8 cellular contexts compared by ENCODE assay signal in the genomic region with DNA sequence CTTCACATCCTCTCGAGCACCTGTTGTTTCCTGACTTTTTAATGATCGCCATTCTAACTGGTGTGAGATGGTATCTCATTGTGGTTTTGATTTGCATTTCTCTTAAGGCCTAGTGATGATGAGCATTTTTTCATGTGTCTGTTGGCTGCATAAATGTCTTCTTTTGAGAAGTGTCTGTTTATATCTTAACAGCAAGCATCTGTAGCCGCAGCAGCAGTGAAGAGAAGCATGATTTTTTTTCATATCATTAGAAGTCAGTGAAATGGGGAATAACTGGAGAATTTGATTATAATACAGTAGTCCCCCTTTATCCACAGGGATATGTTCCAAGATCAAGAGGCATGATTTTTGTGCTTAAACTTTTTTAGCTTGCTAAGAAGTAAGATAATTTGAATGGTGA. TPM values are rescaled to one million over a fixed set of nuclear protein-coding genes. Genes with fewer than 3 reads are reported as not detected.
DNase-seq lines count a peak whose midpoint lies in the region; ATAC-seq and TF ChIP-seq lines count a peak whose summit lies in the region.
"Not testable (repeated sequence)": the region's sequence is repeated elsewhere in the genome, so short reads cannot be mapped to it uniquely, and the experiment has no call there.

No MANE protein-coding gene starts in this region.

- not testable (repeated sequence) for H3K9me3 ChIP-seq in CD4-positive, alpha-beta memory T cell (ENCODE audit: control insufficient read depth in 1 of 2, low read length in 2 of 2); OCI-LY7 (ENCODE audit: low read length)

- H3K79me2 ChIP-seq in OCI-LY7 (ENCODE audit: insufficient read depth, low read depth, low read length) = peaks cover 94% of the 10 kb centered on the region

- intact Hi-C loops in CD4-positive, alpha-beta memory T cell (cut with micrococcal nuclease) = loop anchor here (2.0 kb wide), 1 partner anchor 28 kb away; the partner anchor contains the start of gene RAP1GDS1
- intact Hi-C loops in OCI-LY7 (cut with micrococcal nuclease; ENCODE audit: unreplicated experiment); activated CD8-positive, alpha-beta T cell treated with anti-CD3 and anti-CD28 coated beads for 36 hours (cut with micrococcal nuclease): not testable (repeated sequence)

- CTCF ChIA-PET in CD4-positive, alpha-beta memory T cell (lab: Charles Lee; ENCODE audit: partially characterized antibody) = interaction anchor here (1.9 kb wide), 1 partner anchor 27 kb away, joined by 6 read pairs; the partner anchor contains the start of gene RAP1GDS1
- CTCF ChIA-PET in OCI-LY7 (lab: Charles Lee; ENCODE audit: unreplicated experiment); activated CD8-positive, alpha-beta T cell treated with anti-CD3 and anti-CD28 coated beads for 36 hours (lab: Charles Lee): not testable (repeated sequence)

- DNase-seq in CD4-positive, alpha-beta memory T cell = peak in 4 of 5 donors; percentile 25 to 38 (median 31)
- peak; percentile 49 for DNase-seq in OCI-LY7 (ENCODE audit: low spot score)
- DNase-seq in activated CD8-positive, alpha-beta T cell treated with anti-CD3 and anti-CD28 coated beads for 36 hours; activated naive CD8-positive, alpha-beta T cell treated with anti-CD3 and anti-CD28 coated beads for 36 hours; natural killer cell treated with Interleukin-12 subunit alpha and Interleukin-12 subunit beta and Interleukin-15 and Interleukin-18, amount 100 ng/mL, for 72 hours (ENCODE audit: low spot score): not testable (repeated sequence)

- H4K20me1 ChIP-seq in OCI-LY7 (ENCODE audit: insufficient read depth, low read length) = peaks cover 12% of the 10 kb centered on the region; the same call in 1 of the 2 replicates

- H3K4me1 ChIP-seq in CD4-positive, alpha-beta memory T cell (ENCODE audit: insufficient read depth, low read length) = peaks cover 42% of the 10 kb centered on the region
- H3K4me1 ChIP-seq in OCI-LY7 (ENCODE audit: insufficient read depth, low read length, poor library complexity, severe bottlenecking) = peaks cover 67% of the 10 kb centered on the region

- not testable (repeated sequence) for H3K4me3 ChIP-seq in CD4-positive, alpha-beta memory T cell (ENCODE audit: low read length in 2 of 2)
- H3K4me3 ChIP-seq in OCI-LY7 (ENCODE audit: low read depth, low read length, poor library complexity, severe bottlenecking) = peak overlapping the region; percentile 59

- H3K4me2 ChIP-seq in OCI-LY7 (ENCODE audit: low read length) = peak overlapping the region; percentile 78

- not testable (repeated sequence) for H2AFZ ChIP-seq in OCI-LY7 (ENCODE audit: low read length)

- not testable (repeated sequence) for H3K27me3 Mint-ChIP-seq in CD4-positive, alpha-beta memory T cell; activated CD8-positive, alpha-beta T cell treated with anti-CD3 and anti-CD28 coated beads for 36 hours; activated naive CD8-positive, alpha-beta T cell treated with anti-CD3 and anti-CD28 coated beads for 36 hours; natural killer cell treated with Interleukin-12 subunit alpha and Interleukin-12 subunit beta and Interleukin-15 and Interleukin-18, amount 100 ng/mL, for 72 hours

- POLR2A ChIA-PET in CD4-positive, alpha-beta memory T cell (lab: Charles Lee; ENCODE audit: partially characterized antibody) = interaction anchor here (0.9 to 3.0 kb wide), 2 partner anchors 27 to 28 kb away, joined by 3 to 17 read pairs; partner anchors contain the start of gene RAP1GDS1
- POLR2A ChIA-PET in OCI-LY7 (lab: Charles Lee) = interaction anchor here (1.5 to 2.6 kb wide), 4 partner anchors 10 to 27 kb away, joined by 3 to 21 read pairs (median 4); partner anchors contain the start of gene RAP1GDS1
- POLR2A ChIA-PET in activated CD8-positive, alpha-beta T cell treated with anti-CD3 and anti-CD28 coated beads for 36 hours (lab: Charles Lee) = interaction anchor here (1.2 kb wide), 1 partner anchor 26 kb away, joined by 3 read pairs; no protein-coding TSS in a partner anchor

- not testable (repeated sequence) for BruUV-seq in OCI-LY7 (replicated peaks; lab: Mats Ljungman, UMichigan)

- ATAC-seq in GM18907 (IDR thresholded peaks at IDR 0.05; ENCODE audit: unreplicated experiment) (peak; percentile 43), HG02678 (IDR thresholded peaks at IDR 0.05; ENCODE audit: unreplicated experiment) (peak; percentile 50), HG03432 (IDR thresholded peaks at IDR 0.05; ENCODE audit: unreplicated experiment) (peak; percentile 44)
- ATAC-seq in activated CD8-positive, alpha-beta T cell treated with anti-CD3 and anti-CD28 coated beads for 36 hours; natural killer cell treated with Interleukin-12 subunit alpha and Interleukin-12 subunit beta and Interleukin-15 and Interleukin-18, amount 100 ng/mL, for 72 hours: not testable (repeated sequence)

- not testable (repeated sequence) for H3K27me3 ChIP-seq in CD4-positive, alpha-beta memory T cell (ENCODE audit: insufficient read depth, low read length)

- H3K36me3 Mint-ChIP-seq in CD4-positive, alpha-beta memory T cell; natural killer cell treated with Interleukin-12 subunit alpha and Interleukin-12 subunit beta and Interleukin-15 and Interleukin-18, amount 100 ng/mL, for 72 hours: not testable (repeated sequence)
- H3K36me3 Mint-ChIP-seq in activated CD8-positive, alpha-beta T cell treated with anti-CD3 and anti-CD28 coated beads for 36 hours (ENCODE audit: low read depth) = peaks cover 13% of the 10 kb centered on the region
- H3K36me3 Mint-ChIP-seq in activated naive CD8-positive, alpha-beta T cell treated with anti-CD3 and anti-CD28 coated beads for 36 hours = peaks cover 18% of the 10 kb centered on the region

- not testable (repeated sequence) for H3K9me2 ChIP-seq in OCI-LY7 (ENCODE audit: insufficient read depth, low read length)

- not testable (repeated sequence) for H3K36me3 ChIP-seq in CD4-positive, alpha-beta memory T cell (ENCODE audit: insufficient read depth, low read length); OCI-LY7 (ENCODE audit: insufficient read depth, low read length)

- not testable (repeated sequence) for H3K9me3 Mint-ChIP-seq in CD4-positive, alpha-beta memory T cell; activated CD8-positive, alpha-beta T cell treated with anti-CD3 and anti-CD28 coated beads for 36 hours; activated naive CD8-positive, alpha-beta T cell treated with anti-CD3 and anti-CD28 coated beads for 36 hours; natural killer cell treated with Interleukin-12 subunit alpha and Interleukin-12 subunit beta and Interleukin-15 and Interleukin-18, amount 100 ng/mL, for 72 hours

- H3K27ac Mint-ChIP-seq in CD4-positive, alpha-beta memory T cell = peak overlapping the region; percentile 47 to 84 (median 62)
- H3K27ac Mint-ChIP-seq in activated CD8-positive, alpha-beta T cell treated with anti-CD3 and anti-CD28 coated beads for 36 hours = peak overlapping the region; percentile 77
- H3K27ac Mint-ChIP-seq in activated naive CD8-positive, alpha-beta T cell treated with anti-CD3 and anti-CD28 coated beads for 36 hours = peak overlapping the region; percentile 72
- H3K27ac Mint-ChIP-seq in natural killer cell treated with Interleukin-12 subunit alpha and Interleukin-12 subunit beta and Interleukin-15 and Interleukin-18, amount 100 ng/mL, for 72 hours = peak overlapping the region; percentile 50 to 74

- H3K4me3 Mint-ChIP-seq in CD4-positive, alpha-beta memory T cell = peak overlapping the region; percentile 39 to 76 (median 64)
- peak overlapping the region; percentile 14 for H3K4me3 Mint-ChIP-seq in activated CD8-positive, alpha-beta T cell treated with anti-CD3 and anti-CD28 coated beads for 36 hours
- peak overlapping the region; percentile 37 for H3K4me3 Mint-ChIP-seq in activated naive CD8-positive, alpha-beta T cell treated with anti-CD3 and anti-CD28 coated beads for 36 hours
- peak overlapping the region; percentile 36 for H3K4me3 Mint-ChIP-seq in natural killer cell treated with Interleukin-12 subunit alpha and Interleukin-12 subunit beta and Interleukin-15 and Interleukin-18, amount 100 ng/mL, for 72 hours

- H3K4me1 Mint-ChIP-seq in CD4-positive, alpha-beta memory T cell = peaks cover 37 to 60% (median 45%) of the 10 kb centered on the region in 4 donors
- H3K4me1 Mint-ChIP-seq in activated CD8-positive, alpha-beta T cell treated with anti-CD3 and anti-CD28 coated beads for 36 hours (ENCODE audit: low read depth) = peaks cover 47% of the 10 kb centered on the region
- peaks cover 42% of the 10 kb centered on the region for H3K4me1 Mint-ChIP-seq in activated naive CD8-positive, alpha-beta T cell treated with anti-CD3 and anti-CD28 coated beads for 36 hours
- peaks cover 28 to 31% of the 10 kb centered on the region in 2 donors for H3K4me1 Mint-ChIP-seq in natural killer cell treated with Interleukin-12 subunit alpha and Interleukin-12 subunit beta and Interleukin-15 and Interleukin-18, amount 100 ng/mL, for 72 hours (ENCODE audit: low read depth in 2 of 2)

- not testable (repeated sequence) for H3K27ac ChIP-seq in CD4-positive, alpha-beta memory T cell (ENCODE audit: low read depth, low read length)
- peak overlapping the region; percentile 92 for H3K27ac ChIP-seq in OCI-LY7 (ENCODE audit: low read depth, low read length, poor library complexity, severe bottlenecking)

- TF ChIP-seq CTCF in OCI-LY7 (conservative IDR thresholded peaks at IDR 0.05; ENCODE audit: low read length); activated CD8-positive, alpha-beta T cell treated with anti-CD3 and anti-CD28 coated beads for 36 hours (IDR thresholded peaks at IDR 0.05): not testable (repeated sequence)

RNA-seq across cellular contexts. Expression of gene RAP1GDS1, which starts 27.5 kb away (rescaled TPM):
- total RNA-seq in CD4-positive, alpha-beta memory T cell = 10 to 100 TPM; 44.6 to 48.3 TPM
- polyA plus RNA-seq in CD4-positive, alpha-beta memory T cell = 10 to 100 TPM; 36.7 to 43.0 TPM
- total RNA-seq in OCI-LY7 (2014; rRNA removed; shearing (Covaris generic)) = 46.3 and 53.5 TPM in 2 replicates
- total RNA-seq in OCI-LY7 (2022) = 57.8 and 59.4 TPM in 2 replicates
- total RNA-seq in activated CD8-positive, alpha-beta T cell treated with anti-CD3 and anti-CD28 coated beads for 36 hours = 10 to 100 TPM; 49.8 to 52.1 TPM
- total RNA-seq in activated naive CD8-positive, alpha-beta T cell treated with anti-CD3 and anti-CD28 coated beads for 36 hours = 10 to 100 TPM; 61.8 to 62.6 TPM
- 10 to 100 TPM; 42.8 to 61.1 TPM for total RNA-seq in natural killer cell treated with Interleukin-12 subunit alpha and Interleukin-12 subunit beta and Interleukin-15 and Interleukin-18, amount 100 ng/mL, for 72 hours

Comparison
In these comparisons a context has a peak if more than half of its experiments do, and no peak if none do; other contexts are left out.
1. H3K4me3 Mint-ChIP-seq: peak in every context shown above with its lines; median percentile 64 in CD4-positive, alpha-beta memory T cell; 37 in activated naive CD8-positive, alpha-beta T cell treated with anti-CD3 and anti-CD28 coated beads for 36 hours; 36 in natural killer cell treated with Interleukin-12 subunit alpha and Interleukin-12 subunit beta and Interleukin-15 and Interleukin-18, amount 100 ng/mL, for 72 hours; 14 in activated CD8-positive, alpha-beta T cell treated with anti-CD3 and anti-CD28 coated beads for 36 hours.